ENCODE assay signal across 1 cellular context in genomic region chr3:133159498-133160475, GRCh38.
A peak's percentile ranks its signal among the peaks of the same experiment; 100 is the strongest.
TF ChIP-seq lines count a peak whose summit lies in the region.

No MANE protein-coding gene starts in this region.

TF ChIP-seq in K562, 482 proteins besides CTCF, POLR2A, EP300 and RAD21 (continued from another document):
- TF ChIP-seq ATF3 (IDR thresholded peaks at IDR 0.05) (peak; percentile 61; the same call in 1 of the 2 replicates), ATF3 (CRISPR knock-in tag; conservative IDR thresholded peaks at IDR 0.05) (no peak), ARID1B (IDR thresholded peaks at IDR 0.05) (peak; percentile 78), ZNF316 (IDR thresholded peaks at IDR 0.05) (peak; percentile 66), ZBTB2 (IDR thresholded peaks at IDR 0.05) (peak; percentile 55; the same call in 1 of the 2 replicates), C11orf30 (IDR thresholded peaks at IDR 0.05; ENCODE audit: low read depth) (peak; percentile 42; the same call in 1 of the 2 replicates), LEF1 (IDR thresholded peaks at IDR 0.05) (0 out of 2 replicates have a peak, but pooled peaks have one; percentile 38), ZNF584 (CRISPR knock-in tag; IDR thresholded peaks at IDR 0.05; ENCODE audit: low read depth) (peak; percentile 63; the same call in 1 of the 2 replicates), ETV1 (tag; conservative IDR thresholded peaks at IDR 0.05; ENCODE audit: low read depth) (0 out of 2 replicates have a peak, but pooled peaks have one; percentile 27), SMARCA5 (IDR thresholded peaks at IDR 0.05) (no peak), ZNF175 (CRISPR knock-in tag; IDR thresholded peaks at IDR 0.05; ENCODE audit: low read depth) (0 out of 2 replicates have a peak, but pooled peaks have one; percentile 53), ZNF778 (CRISPR knock-in tag; IDR thresholded peaks at IDR 0.05) (no peak), SOX6 (IDR thresholded peaks at IDR 0.05) (0 out of 2 replicates have a peak, but pooled peaks have one; percentile 13), FOSL1 (tag; conservative IDR thresholded peaks at IDR 0.05) (peak; percentile 87), MAFG (tag; conservative IDR thresholded peaks at IDR 0.05) (0 out of 2 replicates have a peak, but pooled peaks have one; percentile 35), TRIM24 (IDR thresholded peaks at IDR 0.05) (peak in 1 of 2 experiments; percentile 33; a peak in 1 of 4 replicates), JUND (IDR thresholded peaks at IDR 0.05; ENCODE audit: borderline replicate concordance, low read depth, low read length) (peak; percentile 86), JUND (tag; IDR thresholded peaks at IDR 0.05; ENCODE audit: borderline replicate concordance, low read depth, low read length) (peak; percentile 78; the same call in 1 of the 3 replicates), CBFA2T3 (IDR thresholded peaks at IDR 0.05) (peak; percentile 73), VEZF1 (CRISPR knock-in tag; IDR thresholded peaks at IDR 0.05) (peak; percentile 17; the same call in 1 of the 2 replicates), HDAC2 (IDR thresholded peaks at IDR 0.05) (0 out of 2 replicates have a peak, but pooled peaks have one; percentile 39), NR2C2 (CRISPR knock-in tag; IDR thresholded peaks at IDR 0.05) (no peak), NR2C2 (tag; IDR thresholded peaks at IDR 0.05) (peak; percentile 28; the same call in 1 of the 2 replicates), CBFA2T2 (conservative IDR thresholded peaks at IDR 0.05) (0 out of 2 replicates have a peak, but pooled peaks have one; percentile 21), SMARCA4 (IDR thresholded peaks at IDR 0.05) (peak; percentile 72), RFX1 (IDR thresholded peaks at IDR 0.05) (no peak), RNF2 (IDR thresholded peaks at IDR 0.05) (peak; percentile 69), CHD4 (IDR thresholded peaks at IDR 0.05; ENCODE audit: insufficient read depth, insufficient replicate concordance, low read depth, low read length, poor library complexity, severe bottlenecking) (no peak), IRF1 (CRISPR knock-in tag; IDR thresholded peaks at IDR 0.05; ENCODE audit: borderline replicate concordance) (no peak), SNRNP70 (optimal IDR thresholded peaks at IDR 0.05; ENCODE audit: low read depth, low read length) (no peak), MNT (conservative IDR thresholded peaks at IDR 0.05) (0 out of 4 replicates have a peak, but pooled peaks of 1 of the 2 experiments have one; percentile 31), NFE2 (IDR thresholded peaks at IDR 0.05; ENCODE audit: low read depth) (peak; percentile 74), CBX8 (IDR thresholded peaks at IDR 0.05; ENCODE audit: borderline replicate concordance, extremely low read depth, low read depth, low read length, poor library complexity, severe bottlenecking) (no peak), CXXC5 (CRISPR knock-in tag; IDR thresholded peaks at IDR 0.05) (peak; percentile 40; the same call in 1 of the 2 replicates), SMARCE1 (IDR thresholded peaks at IDR 0.05) (peak; percentile 46; the same call in 1 of the 2 replicates), CEBPB (tag; IDR thresholded peaks at IDR 0.05) (0 out of 2 replicates have a peak, but pooled peaks have one; percentile 7), STAT5A (IDR thresholded peaks at IDR 0.05; ENCODE audit: borderline replicate concordance, low read length) (peak; percentile 34; the same call in 1 of the 2 replicates), HMBOX1 (IDR thresholded peaks at IDR 0.05) (peak; percentile 4; the same call in 1 of the 2 replicates), RCOR1 (IDR thresholded peaks at IDR 0.05; ENCODE audit: borderline replicate concordance in 1 of 2, low read depth in 2 of 2, low read length in 2 of 2) (peak in 1 of 2 experiments; percentile 48; a peak in 1 of 4 replicates), BMI1 (IDR thresholded peaks at IDR 0.05; ENCODE audit: low read length) (no peak), NRF1 (conservative IDR thresholded peaks at IDR 0.05 in 1 of 2, IDR thresholded peaks at IDR 0.05 in 1 of 2) (no peak), RBFOX2 (IDR thresholded peaks at IDR 0.05; ENCODE audit: low read depth, low read length) (0 out of 2 replicates have a peak, but pooled peaks have one; percentile 25), JUN (IDR thresholded peaks at IDR 0.05; ENCODE audit: borderline replicate concordance, low read depth, low read length) (0 out of 2 replicates have a peak, but pooled peaks have one; percentile 11), JUN (CRISPR knock-in tag; IDR thresholded peaks at IDR 0.05; ENCODE audit: borderline replicate concordance) (no peak), NEUROD1 (IDR thresholded peaks at IDR 0.05; ENCODE audit: borderline replicate concordance, low read depth, low read length, partially characterized antibody) (peak; percentile 24), DPF2 (IDR thresholded peaks at IDR 0.05) (peak; percentile 68; the same call in 1 of the 2 replicates), FOS (IDR thresholded peaks at IDR 0.05; ENCODE audit: extremely low read depth, insufficient read length) (peak; percentile 19), SPI1 (IDR thresholded peaks at IDR 0.05; ENCODE audit: borderline replicate concordance, low read depth, low read length) (peak; percentile 51; the same call in 1 of the 2 replicates), ZNF592 (IDR thresholded peaks at IDR 0.05) (peak; percentile 76; the same call in 1 of the 2 replicates), POLR2AphosphoS5 (IDR thresholded peaks at IDR 0.05; ENCODE audit: control insufficient read depth, insufficient read depth, low read depth, low read length) (peak; percentile 48; the same call in 1 of the 2 replicates), ZNF589 (CRISPR knock-in tag; IDR thresholded peaks at IDR 0.05; ENCODE audit: low read depth) (peak; percentile 63), BCOR (IDR thresholded peaks at IDR 0.05) (peak; percentile 53; the same call in 1 of the 2 replicates), RBM14 (IDR thresholded peaks at IDR 0.05; ENCODE audit: borderline replicate concordance, insufficient read depth, low read depth, low read length) (no peak)
